In genomic region chr5:76404694-76405306, GRCh38 we compare ENCODE assay signal across 8 cellular contexts. TPM values are rescaled to one million over a fixed set of nuclear protein-coding genes. Genes with fewer than 3 reads are reported as not detected.
DNase-seq lines count a peak whose midpoint lies in the region; ATAC-seq, FAIRE-seq and TF ChIP-seq lines count a peak whose summit lies in the region.

No MANE protein-coding gene starts in this region.

- peak overlapping the region; percentile 99 for H3K4me2 ChIP-seq in astrocyte (ENCODE audit: low read length)

- H3K27me3 Mint-ChIP-seq in astrocyte (ENCODE audit: low read depth, unreplicated experiment), result peaks cover 32% of the 10 kb centered on the region

- no peak for FAIRE-seq in astrocyte (lab: Jason Lieb, UNC)
- no peak for FAIRE-seq in small intestine (lab: Jason Lieb, UNC)

- no peaks in the 10 kb centered on the region for H3K36me3 Mint-ChIP-seq in astrocyte (ENCODE audit: low read depth, unreplicated experiment)

- WGBS in small intestine, 3 donors, result 52 to 68% (median 55%) methylated on average over 5 of the region's 5 CpGs

- H3K9me3 Mint-ChIP-seq in astrocyte (ENCODE audit: unreplicated experiment), result peaks cover 3% of the 10 kb centered on the region

- no peak overlapping the region for H3K27ac ChIP-seq in astrocyte (ENCODE audit: low read depth, low read length)
- H3K27ac ChIP-seq in small intestine (ENCODE audit: low read depth in 1 of 2, low read length in 1 of 2), result peak overlapping the region; percentile 69 to 92

- H3K9me3 ChIP-seq in astrocyte (ENCODE audit: insufficient read depth, low read depth, low read length) (no peaks in the 10 kb centered on the region), small intestine (ENCODE audit: control insufficient read depth, low read depth) (no peaks in the 10 kb centered on the region)

- H3K27ac Mint-ChIP-seq in astrocyte (ENCODE audit: unreplicated experiment), result no peak overlapping the region

- H4K20me1 ChIP-seq in astrocyte (ENCODE audit: insufficient read depth, low read length), result no peaks in the 10 kb centered on the region

- no peaks in the 10 kb centered on the region for H3K4me1 Mint-ChIP-seq in astrocyte (ENCODE audit: low read depth, unreplicated experiment)

- H3K36me3 ChIP-seq in astrocyte (ENCODE audit: insufficient read depth, low read length), result no peaks in the 10 kb centered on the region
- H3K36me3 ChIP-seq in small intestine (ENCODE audit: control insufficient read depth in 2 of 2, insufficient read depth in 2 of 2, low read length in 2 of 2), result no peaks in the 10 kb centered on the region

- ATAC-seq in GM18909 (IDR thresholded peaks at IDR 0.05; ENCODE audit: poor library complexity, unreplicated experiment) (peak; percentile 35), HG03442 (IDR thresholded peaks at IDR 0.05; ENCODE audit: unreplicated experiment) (peak; percentile 25), sciatic nerve (no peak)

- H3K9ac ChIP-seq in astrocyte (ENCODE audit: low read length), result no peak overlapping the region

- H3K27me3 ChIP-seq in astrocyte (ENCODE audit: insufficient read depth, low read length), result peaks cover 35% of the 10 kb centered on the region
- no peaks in the 10 kb centered on the region for H3K27me3 ChIP-seq in small intestine (ENCODE audit: control insufficient read depth in 2 of 2, insufficient read depth in 2 of 2, low read length in 2 of 2)

- H3K79me2 ChIP-seq in astrocyte (ENCODE audit: insufficient read depth, low read length), result no peaks in the 10 kb centered on the region

- peaks cover 2% of the 10 kb centered on the region for H3K4me1 ChIP-seq in astrocyte (ENCODE audit: insufficient read depth, low read length)
- H3K4me1 ChIP-seq in small intestine (ENCODE audit: control insufficient read depth in 2 of 2, insufficient read depth in 1 of 2, low read depth in 1 of 2, low read length in 1 of 2), result peaks cover 3 to 4% of the 10 kb centered on the region in 2 donors

- H3K4me3 ChIP-seq in astrocyte (ENCODE audit: insufficient read depth, low read depth, low read length), result no peak overlapping the region
- H3K4me3 ChIP-seq in small intestine (ENCODE audit: low read depth in 1 of 2, low read length in 2 of 2), result peak overlapping the region in 1 of 2 donors; percentile 89

- TF ChIP-seq CTCF in astrocyte (IDR thresholded peaks at IDR 0.05; ENCODE audit: insufficient read depth, low read depth, low read length), result no peak

- no peak overlapping the region for H2AFZ ChIP-seq in astrocyte (ENCODE audit: low read depth, low read length)

- H3K4me3 Mint-ChIP-seq in astrocyte (ENCODE audit: unreplicated experiment), result peak overlapping the region; percentile 54

- no peak for DNase-seq in astrocyte (ENCODE audit: low read depth)
- DNase-seq in small intestine, result no peak
- no peak for DNase-seq in sciatic nerve (ENCODE audit: low spot score)
- DNase-seq in COLO829 (ENCODE audit: low spot score), result no peak
- DNase-seq in stimulated activated CD4-positive, alpha-beta T cell treated with anti-CD3 and anti-CD28 coated beads, Interleukin-4, amount 100 ng/mL, for 1 hour, result no peak
- DNase-seq in NCI-H1694 treated with DMSO at 0.1 percent for 48 hours (lab: John Stamatoyannopoulos, UW), result no peak

- intact Hi-C loops in sciatic nerve (cut with DNase I), result loop anchor here (10.0 kb wide), 1 partner anchor 140 kb away; no protein-coding TSS in a partner anchor

RNA-seq across cellular contexts. Expression of gene IQGAP2, which starts 1.7 kb away (rescaled TPM):
- total RNA-seq in astrocyte (1.9 and 2.9 TPM in 2 replicates), sciatic nerve (57.5 TPM)
- polyA plus RNA-seq in small intestine, result 100 to 1,000 TPM in 2 of 3 donors, 10 to 100 TPM in 1; 46.3 to 138 (median 125) TPM

Comparison
In these comparisons a context has a peak if more than half of its experiments do, and no peak if none do; other contexts are left out.
1. RNA of gene IQGAP2, which starts 1.7 kb away (total RNA-seq): 57.5 TPM in sciatic nerve (single experiment); 1.9 to 2.9 TPM in astrocyte; every median in the first group is over 10 times any median in the second.